8 cellular contexts compared by ENCODE assay signal in genomic region chr14:36271939-36272907, GRCh38. TPM values are rescaled to one million over a fixed set of nuclear protein-coding genes. Genes with fewer than 3 reads are reported as not detected.
DNase-seq lines count a peak whose midpoint lies in the region; ATAC-seq and TF ChIP-seq lines count a peak whose summit lies in the region.

No MANE protein-coding gene starts in this region.

- 11% methylated on average over 29 of the region's 29 CpGs for WGBS in SK-N-SH (ENCODE audit: low lambda C conversion rate)

- H3K27me3 Mint-ChIP-seq in CD14-positive monocyte (ENCODE audit: low read depth in 3 of 3), result peaks cover 39 to 49% (median 41%) of the 10 kb centered on the region in 3 donors

- peak overlapping the region; percentile 50; the same call in 1 of the 2 replicates for H3K4me2 ChIP-seq in SK-N-SH

- no peak overlapping the region for H3K27ac ChIP-seq in SK-N-SH (ENCODE audit: low read depth in 2 of 2, low read length in 1 of 2)
- H3K27ac ChIP-seq in rectal smooth muscle tissue (ENCODE audit: low read depth, low read length), result no peak overlapping the region

- peak overlapping the region; percentile 1 to 49; a peak in 1 of 4 replicates for H3K4me3 ChIP-seq in SK-N-SH (ENCODE audit: low read depth in 2 of 2, low read length in 1 of 2)
- H3K4me3 ChIP-seq in epithelial cell of proximal tubule (ENCODE audit: low read depth, low read length), result peak overlapping the region; percentile 54
- peak overlapping the region; percentile 48 for H3K4me3 ChIP-seq in rectal smooth muscle tissue (ENCODE audit: low read length)

- POLR2A ChIA-PET in SK-N-SH (lab: Yijun Ruan, JAX), result no interaction called here

- no peak for ATAC-seq in HG03457 (IDR thresholded peaks at IDR 0.05; ENCODE audit: unreplicated experiment)

- no peaks in the 10 kb centered on the region for H4K20me1 ChIP-seq in SK-N-SH (ENCODE audit: insufficient read depth)

- H3K36me3 Mint-ChIP-seq in CD14-positive monocyte, result no peaks in the 10 kb centered on the region

- H3K4me1 ChIP-seq in SK-N-SH (ENCODE audit: control insufficient read depth in 1 of 2, insufficient read depth in 2 of 2, low read depth in 1 of 2, low read length in 1 of 2) (peaks cover 0 to 2% of the 10 kb centered on the region in 2 experiments; a peak in 1 of 4 replicates), rectal smooth muscle tissue (ENCODE audit: control insufficient read depth, insufficient read depth, low read length) (no peaks in the 10 kb centered on the region)

- H3K27ac Mint-ChIP-seq in CD14-positive monocyte, result peak overlapping the region in 1 of 7 donors; percentile 51

- no peaks in the 10 kb centered on the region for H3F3A ChIP-seq in SK-N-SH (replicated peaks; ENCODE audit: insufficient read depth)

- no peak for TF ChIP-seq RAD21 in SK-N-SH (IDR thresholded peaks at IDR 0.05; ENCODE audit: low read length)

- no peaks in the 10 kb centered on the region for H3K9me2 ChIP-seq in SK-N-SH

- no peaks in the 10 kb centered on the region for H3K79me2 ChIP-seq in SK-N-SH (ENCODE audit: insufficient read depth)

- H3K27me3 ChIP-seq in SK-N-SH (ENCODE audit: insufficient read depth), result peaks cover 46% of the 10 kb centered on the region
- H3K27me3 ChIP-seq in rectal smooth muscle tissue (ENCODE audit: control insufficient read depth, insufficient read depth, low read length), result peaks cover 6% of the 10 kb centered on the region

- DNase-seq in CD14-positive monocyte (ENCODE audit: low spot score) (no peak), SK-N-SH (peak; percentile 7), epithelial cell of proximal tubule (ENCODE audit: low read depth) (no peak), NCI-H2029 (lab: John Stamatoyannopoulos, UW) (no peak), SIG-M5 (lab: John Stamatoyannopoulos, UW) (no peak), OCI-M2 (lab: John Stamatoyannopoulos, UW; ENCODE audit: unreplicated experiment) (no peak)

- peak overlapping the region; percentile 70 to 91 for H3K4me3 Mint-ChIP-seq in CD14-positive monocyte

- H3K4me1 Mint-ChIP-seq in CD14-positive monocyte, result peaks cover 17% of the 10 kb centered on the region

- peaks cover 0 to 9% (median 2%) of the 10 kb centered on the region in 7 donors for H3K9me3 Mint-ChIP-seq in CD14-positive monocyte

- CTCF ChIA-PET in SK-N-SH (lab: Yijun Ruan, JAX), result interaction anchor here (0.7 kb wide), 1 partner anchor 439 kb away, joined by 3 read pairs; no protein-coding TSS in a partner anchor

- peak overlapping the region; percentile 59; the same call in 1 of the 2 replicates for H2AFZ ChIP-seq in SK-N-SH (ENCODE audit: low read depth)

- TF ChIP-seq EP300 in SK-N-SH (IDR thresholded peaks at IDR 0.05; ENCODE audit: borderline replicate concordance in 1 of 2, low read depth in 1 of 2, low read length in 1 of 2), result no peak

- no peaks in the 10 kb centered on the region for H3K9me3 ChIP-seq in SK-N-SH

- H3K36me3 ChIP-seq in SK-N-SH (replicated peaks in 1 of 2; ENCODE audit: control insufficient read depth in 1 of 2, insufficient read depth in 2 of 2, low read length in 1 of 2) (no peaks in the 10 kb centered on the region), rectal smooth muscle tissue (ENCODE audit: control insufficient read depth, insufficient read depth, low read length) (no peaks in the 10 kb centered on the region)

- no peak overlapping the region for H3K9ac ChIP-seq in SK-N-SH
- no peak overlapping the region for H3K9ac ChIP-seq in rectal smooth muscle tissue (ENCODE audit: low read length)

- TF ChIP-seq CTCF in CD14-positive monocyte (IDR thresholded peaks at IDR 0.05), result no peak
- no peak for TF ChIP-seq CTCF in SK-N-SH (IDR thresholded peaks at IDR 0.05)
- no peak for TF ChIP-seq CTCF in epithelial cell of proximal tubule (conservative IDR thresholded peaks at IDR 0.05; ENCODE audit: low read depth, low read length)

- intact Hi-C loops in CD14-positive monocyte (cut with micrococcal nuclease), result no loop called here

TF ChIP-seq in SK-N-SH, 30 proteins besides CTCF, POLR2A, EP300 and RAD21:
- TF ChIP-seq RXRA (IDR thresholded peaks at IDR 0.05; ENCODE audit: borderline replicate concordance, low read depth) (no peak), TCF12 (IDR thresholded peaks at IDR 0.05) (no peak), POLR2AphosphoS5 (IDR thresholded peaks at IDR 0.05; ENCODE audit: low read depth, low read length) (no peak), RFX5 (IDR thresholded peaks at IDR 0.05; ENCODE audit: low read length) (no peak), FOSL2 (IDR thresholded peaks at IDR 0.05; ENCODE audit: borderline replicate concordance, low read depth) (no peak)
- TF ChIP-seq, protein P1, sequence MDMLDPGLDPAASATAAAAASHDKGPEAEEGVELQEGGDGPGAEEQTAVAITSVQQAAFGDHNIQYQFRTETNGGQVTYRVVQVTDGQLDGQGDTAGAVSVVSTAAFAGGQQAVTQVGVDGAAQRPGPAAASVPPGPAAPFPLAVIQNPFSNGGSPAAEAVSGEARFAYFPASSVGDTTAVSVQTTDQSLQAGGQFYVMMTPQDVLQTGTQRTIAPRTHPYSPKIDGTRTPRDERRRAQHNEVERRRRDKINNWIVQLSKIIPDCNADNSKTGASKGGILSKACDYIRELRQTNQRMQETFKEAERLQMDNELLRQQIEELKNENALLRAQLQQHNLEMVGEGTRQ (IDR thresholded peaks at IDR 0.05; ENCODE audit: borderline replicate concordance, low read depth, low read length), result no peak

RNA-seq across cellular contexts. Expression of gene MBIP, which starts 48.2 kb away (rescaled TPM):
- polyA plus RNA-seq in CD14-positive monocyte (1 to 10 TPM; 6.6 to 9.1 TPM), SK-N-SH (2012; rRNA removed) (11.5 and 12.1 TPM in 2 replicates)
- polyA plus RNA-seq in SK-N-SH (2012; cell fraction: cytosol; rRNA removed), result 10.9 and 15.6 TPM in 2 replicates
- 12.2 and 27.5 TPM in 2 replicates for polyA plus RNA-seq in SK-N-SH (2012; cell fraction: nucleus; rRNA removed)
- total RNA-seq in epithelial cell of proximal tubule, result 10.1 and 12.9 TPM in 2 replicates
